Comparison of ENCODE assay signal across 10 cellular contexts in the genomic region with DNA sequence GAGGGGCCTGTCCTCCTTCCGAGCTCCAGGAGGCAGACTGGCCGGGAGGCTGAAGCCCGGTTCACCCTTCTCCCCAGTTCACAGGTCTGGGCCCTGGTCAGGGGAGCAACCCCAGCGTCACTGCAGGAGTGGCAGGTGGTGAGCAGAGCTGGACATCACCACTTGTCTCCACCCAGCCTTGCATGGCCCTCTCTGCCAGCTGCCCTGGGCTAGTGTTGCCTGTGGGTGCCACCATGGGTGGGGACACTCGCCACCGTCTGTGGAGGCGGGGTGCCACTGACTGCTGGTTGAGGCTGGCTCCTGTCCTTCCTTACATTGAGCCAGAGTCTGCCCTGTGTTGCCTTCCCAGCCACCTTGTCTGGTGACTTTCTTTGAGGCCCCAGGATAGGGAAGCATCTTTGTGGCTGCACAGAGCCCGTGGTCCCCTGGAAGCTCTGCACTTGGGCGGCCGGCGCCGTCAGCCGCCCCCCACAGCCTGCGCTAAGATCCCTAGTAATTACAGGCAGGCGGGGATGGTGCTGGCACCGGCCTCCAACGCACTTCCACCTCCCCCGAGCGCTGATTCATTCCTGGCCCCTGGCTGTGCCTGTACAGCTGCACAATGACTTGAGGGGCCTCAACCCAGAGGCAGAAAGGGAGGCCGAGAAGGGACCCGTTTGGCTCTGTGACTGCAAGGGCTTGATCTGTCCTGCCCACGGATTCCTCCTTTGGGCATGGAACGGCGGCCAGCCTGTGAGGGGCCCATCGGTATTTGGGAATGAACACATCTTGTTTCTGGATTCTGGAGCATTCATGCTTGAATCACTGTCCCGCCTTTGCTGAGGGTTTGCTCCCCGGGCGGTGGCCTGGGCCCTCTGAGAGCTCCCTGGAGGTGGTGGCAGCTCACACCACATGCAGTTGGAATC. TPM values are rescaled to one million over a fixed set of nuclear protein-coding genes. Genes with fewer than 3 reads are reported as not detected.
DNase-seq lines count a peak whose midpoint lies in the region; ATAC-seq and TF ChIP-seq lines count a peak whose summit lies in the region.
"Had no signal": no experiment of that assay in that cellular context is flagged by ENCODE, and none has a peak within 500 bp of the region (broad histone marks: within the 10 kb centered on the region; RNA-seq: fewer than 3 reads in every experiment).

No MANE protein-coding gene starts in this region.

- no peaks in the 10 kb centered on the region; the same call in 2 of the 3 replicates for H3K36me3 Mint-ChIP-seq in GM23338 (ENCODE audit: low read depth)

- H3K9me3 ChIP-seq in PC-3 (ENCODE audit: low read length) (no peaks in the 10 kb centered on the region), esophagus (ENCODE audit: control insufficient read depth in 2 of 2, insufficient read depth in 1 of 2, low read depth in 1 of 2, low read length in 1 of 2) (no peaks in the 10 kb centered on the region)

- ATAC-seq in PC-3 (peak; percentile 2; the same call in 1 of the 2 replicates), GM23338 (no peak; the same call in 2 of the 3 replicates), HG03095 (IDR thresholded peaks at IDR 0.05; ENCODE audit: unreplicated experiment) (no peak)

- peak overlapping the region; percentile 32; the same call in 1 of the 2 replicates for H3K27ac ChIP-seq in PC-3 (ENCODE audit: low read length)
- H3K27ac ChIP-seq in esophagus (ENCODE audit: low read depth in 2 of 2, low read length in 1 of 2), result peak overlapping the region; percentile 11 to 51
- H3K27ac ChIP-seq in rectal smooth muscle tissue (ENCODE audit: low read depth, low read length), result peak overlapping the region; percentile 80
- H3K27ac ChIP-seq in GM23338 (ENCODE audit: low read depth), result no peak overlapping the region

- H3K79me2 ChIP-seq in PC-3 (ENCODE audit: low read length) (peaks cover 97% of the 10 kb centered on the region), GM23338 (replicated peaks; ENCODE audit: insufficient read depth) (peaks cover 88% of the 10 kb centered on the region)

- H3K4me3 ChIP-seq in PC-3 (ENCODE audit: low read length) (peak overlapping the region; percentile 10; the same call in 1 of the 2 replicates), esophagus (ENCODE audit: low read depth in 1 of 2, low read length in 2 of 2) (peak overlapping the region; percentile 12 to 15), rectal smooth muscle tissue (ENCODE audit: low read length) (no peak overlapping the region), GM23338 (no peak overlapping the region)
- H3K4me3 ChIP-seq: GM12878 had no signal

- H3K4me2 ChIP-seq in PC-3 (ENCODE audit: low read length) (peak overlapping the region; percentile 71), GM23338 (no peak overlapping the region)

- no peaks in the 10 kb centered on the region for H3F3A ChIP-seq in PC-3 (ENCODE audit: low read length, unreplicated experiment)
- H3F3A ChIP-seq in GM23338 (replicated peaks; ENCODE audit: low read depth), result peaks cover 4% of the 10 kb centered on the region; the same call in 1 of the 2 replicates

- no peak overlapping the region for H2AFZ ChIP-seq in PC-3 (ENCODE audit: low read length)
- H2AFZ ChIP-seq in GM23338, result no peak overlapping the region

- H3K9ac ChIP-seq in PC-3 (ENCODE audit: low read length) (no peak overlapping the region), rectal smooth muscle tissue (ENCODE audit: low read length) (no peak overlapping the region)

- H3K4me1 ChIP-seq in PC-3 (ENCODE audit: insufficient read depth, low read length), result peaks cover 67% of the 10 kb centered on the region
- H3K4me1 ChIP-seq in esophagus (ENCODE audit: control insufficient read depth in 2 of 2, insufficient read depth in 2 of 2, low read length in 1 of 2), result peaks cover 16 to 52% of the 10 kb centered on the region in 2 donors
- peaks cover 58% of the 10 kb centered on the region for H3K4me1 ChIP-seq in rectal smooth muscle tissue (ENCODE audit: control insufficient read depth, insufficient read depth, low read length)
- peaks cover 11% of the 10 kb centered on the region; the same call in 1 of the 2 replicates for H3K4me1 ChIP-seq in GM23338 (ENCODE audit: insufficient read depth)

- peaks cover 34% of the 10 kb centered on the region for H3K4me1 Mint-ChIP-seq in GM23338

- BruUV-seq in PC-3 (replicated peaks; lab: Mats Ljungman, UMichigan), result no TSS peak

- H3K4me3 Mint-ChIP-seq in GM23338, result no peak overlapping the region

- no peaks in the 10 kb centered on the region for H3K9me2 ChIP-seq in PC-3 (replicated peaks; ENCODE audit: low read length)
- no peaks in the 10 kb centered on the region for H3K9me2 ChIP-seq in GM23338 (ENCODE audit: insufficient read depth)

- H3K27me3 Mint-ChIP-seq in GM23338 (ENCODE audit: insufficient read depth, low read depth, poor library complexity), result peaks cover 21% of the 10 kb centered on the region

- DNase-seq in ELR (ENCODE audit: low read depth), result peak; percentile 82
- peak; percentile 65 for DNase-seq in PC-3
- no peak for DNase-seq in GM23338 (ENCODE audit: low spot score)
- no peak for DNase-seq in HCEC 1CT
- no peak for DNase-seq in iPS-NIHi7 (ENCODE audit: extremely low spot score)
- DNase-seq: MM.1S had no signal

- H3K27ac Mint-ChIP-seq in GM23338, result no peak overlapping the region

- CTCF ChIA-PET in PC-3 (lab: Charles Lee), result no interaction called here

- WGBS in esophagus, 2 donors, result 40 to 58% methylated on average over 28 of the region's 28 CpGs

- intact Hi-C loops in PC-3 (cut with micrococcal nuclease), result no loop called here

- no peaks in the 10 kb centered on the region for H3K9me3 Mint-ChIP-seq in GM23338

- H3K27me3 ChIP-seq in PC-3 (ENCODE audit: low read length) (no peaks in the 10 kb centered on the region), esophagus (ENCODE audit: control insufficient read depth in 1 of 2, insufficient read depth in 2 of 2, low read length in 2 of 2) (no peaks in the 10 kb centered on the region), rectal smooth muscle tissue (ENCODE audit: control insufficient read depth, insufficient read depth, low read length) (no peaks in the 10 kb centered on the region), GM23338 (ENCODE audit: insufficient read depth) (peaks cover 7% of the 10 kb centered on the region; the same call in 1 of the 2 replicates)

- TF ChIP-seq CTCF in PC-3 (conservative IDR thresholded peaks at IDR 0.05; ENCODE audit: low read depth, low read length) (no peak), GM23338 (conservative IDR thresholded peaks at IDR 0.05; ENCODE audit: low read depth in 2 of 2) (no peak)

- POLR2A ChIA-PET in PC-3 (lab: Charles Lee; ENCODE audit: unreplicated experiment), result no interaction called here

- H3K36me3 ChIP-seq in PC-3 (ENCODE audit: low read depth, low read length) (peaks cover 3% of the 10 kb centered on the region; the same call in 1 of the 2 replicates), esophagus (ENCODE audit: control insufficient read depth in 2 of 2, insufficient read depth in 2 of 2, low read length in 1 of 2) (peaks cover 0 to 16% of the 10 kb centered on the region in 2 donors), rectal smooth muscle tissue (ENCODE audit: control insufficient read depth, insufficient read depth, low read length) (no peaks in the 10 kb centered on the region), GM23338 (ENCODE audit: insufficient read depth) (no peaks in the 10 kb centered on the region)

- peaks cover 67% of the 10 kb centered on the region for H4K20me1 ChIP-seq in PC-3 (ENCODE audit: low read length)
- peaks cover 12% of the 10 kb centered on the region for H4K20me1 ChIP-seq in GM23338 (replicated peaks; ENCODE audit: insufficient read depth)

TF ChIP-seq in GM23338, 12 proteins besides CTCF, POLR2A, EP300 and RAD21 (continues in another document):
- TF ChIP-seq, protein P1, sequence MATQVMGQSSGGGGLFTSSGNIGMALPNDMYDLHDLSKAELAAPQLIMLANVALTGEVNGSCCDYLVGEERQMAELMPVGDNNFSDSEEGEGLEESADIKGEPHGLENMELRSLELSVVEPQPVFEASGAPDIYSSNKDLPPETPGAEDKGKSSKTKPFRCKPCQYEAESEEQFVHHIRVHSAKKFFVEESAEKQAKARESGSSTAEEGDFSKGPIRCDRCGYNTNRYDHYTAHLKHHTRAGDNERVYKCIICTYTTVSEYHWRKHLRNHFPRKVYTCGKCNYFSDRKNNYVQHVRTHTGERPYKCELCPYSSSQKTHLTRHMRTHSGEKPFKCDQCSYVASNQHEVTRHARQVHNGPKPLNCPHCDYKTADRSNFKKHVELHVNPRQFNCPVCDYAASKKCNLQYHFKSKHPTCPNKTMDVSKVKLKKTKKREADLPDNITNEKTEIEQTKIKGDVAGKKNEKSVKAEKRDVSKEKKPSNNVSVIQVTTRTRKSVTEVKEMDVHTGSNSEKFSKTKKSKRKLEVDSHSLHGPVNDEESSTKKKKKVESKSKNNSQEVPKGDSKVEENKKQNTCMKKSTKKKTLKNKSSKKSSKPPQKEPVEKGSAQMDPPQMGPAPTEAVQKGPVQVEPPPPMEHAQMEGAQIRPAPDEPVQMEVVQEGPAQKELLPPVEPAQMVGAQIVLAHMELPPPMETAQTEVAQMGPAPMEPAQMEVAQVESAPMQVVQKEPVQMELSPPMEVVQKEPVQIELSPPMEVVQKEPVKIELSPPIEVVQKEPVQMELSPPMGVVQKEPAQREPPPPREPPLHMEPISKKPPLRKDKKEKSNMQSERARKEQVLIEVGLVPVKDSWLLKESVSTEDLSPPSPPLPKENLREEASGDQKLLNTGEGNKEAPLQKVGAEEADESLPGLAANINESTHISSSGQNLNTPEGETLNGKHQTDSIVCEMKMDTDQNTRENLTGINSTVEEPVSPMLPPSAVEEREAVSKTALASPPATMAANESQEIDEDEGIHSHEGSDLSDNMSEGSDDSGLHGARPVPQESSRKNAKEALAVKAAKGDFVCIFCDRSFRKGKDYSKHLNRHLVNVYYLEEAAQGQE (IDR thresholded peaks at IDR 0.05; ENCODE audit: unreplicated experiment), result no peak
- TF ChIP-seq STAT1 (IDR thresholded peaks at IDR 0.05; ENCODE audit: unreplicated experiment) (no peak), JUNB (IDR thresholded peaks at IDR 0.05; ENCODE audit: unreplicated experiment) (no peak), ZNF114 (CRISPR knock-in tag; IDR thresholded peaks at IDR 0.05) (no peak), ZNF331 (CRISPR knock-in tag; IDR thresholded peaks at IDR 0.05; ENCODE audit: low read depth) (no peak), CREB1 (CRISPR knock-in tag; IDR thresholded peaks at IDR 0.05; ENCODE audit: low read depth) (no peak), NANOG (IDR thresholded peaks at IDR 0.05; ENCODE audit: borderline replicate concordance) (no peak), POLR2AphosphoS5 (IDR thresholded peaks at IDR 0.05; ENCODE audit: low read depth) (no peak)

RNA-seq across cellular contexts. Expression of a gene that starts 5.2 kb away (rescaled TPM):
- 50.9 and 56.9 TPM in 2 replicates for total RNA-seq in PC-3 (2014; rRNA removed)
- polyA plus RNA-seq in esophagus, result 100 to 1,000 TPM in 1 of 2 donors, 10 to 100 TPM in 1; 91.2 to 107 TPM
- 16.7 and 22.7 TPM in 2 replicates for total RNA-seq in GM23338 (2014; rRNA removed; shearing (Covaris generic))
- polyA plus RNA-seq in GM23338 (2016; fragmentation: Nextera tagmentation; extraction: Ambion mirVana), result 21.7 and 22.7 TPM in 2 replicates

RNA-seq across cellular contexts. Expression of a gene that starts 48.5 kb away (rescaled TPM):
- 26.1 and 33.0 TPM in 2 replicates for total RNA-seq in PC-3 (2014; rRNA removed)
- polyA plus RNA-seq in esophagus, result 10 to 100 TPM; 21.5 to 26.7 TPM
- 8.2 and 12.3 TPM in 2 replicates for total RNA-seq in GM23338 (2014; rRNA removed; shearing (Covaris generic))
- polyA plus RNA-seq in GM23338 (2016; fragmentation: Nextera tagmentation; extraction: Ambion mirVana), result 13.2 and 14.0 TPM in 2 replicates

Comparison
In these comparisons a context has a peak if more than half of its experiments do, and no peak if none do; other contexts are left out.
1. DNase-seq: peak in ELR (single experiment) and PC-3 (single experiment); none in GM23338 (single experiment), HCEC 1CT (single experiment) and iPS-NIHi7 (single experiment).
2. H3K4me3 ChIP-seq: peak in PC-3 (single experiment) and esophagus (2 of 2); none in rectal smooth muscle tissue (single experiment) and GM23338 (single experiment).